23 cellular contexts compared by ENCODE assay signal in the genomic region with DNA sequence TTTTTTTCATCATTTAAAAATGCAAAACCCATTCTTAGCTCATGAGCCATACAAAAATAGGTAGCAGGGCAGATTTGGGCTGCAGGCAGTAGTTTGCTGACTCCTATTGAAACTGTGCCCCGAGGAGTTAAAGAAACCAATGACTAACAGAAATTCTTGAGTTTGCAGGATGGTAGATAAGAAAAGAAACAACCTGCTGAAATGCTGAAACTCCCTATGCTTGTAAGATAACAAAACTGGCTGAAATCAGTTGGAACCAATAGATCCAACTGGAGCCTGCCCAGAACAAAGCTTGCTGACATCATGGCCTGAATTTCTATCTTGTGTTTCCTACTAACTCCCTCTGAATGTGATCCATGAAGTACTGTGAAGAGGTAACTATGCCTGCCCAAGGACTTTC.
DNase-seq lines count a peak whose midpoint lies in the region; ATAC-seq, FAIRE-seq and TF ChIP-seq lines count a peak whose summit lies in the region.
"Had no signal": no experiment of that assay in that cellular context is flagged by ENCODE, and none has a peak within 500 bp of the region (broad histone marks: within the 10 kb centered on the region; RNA-seq: fewer than 3 reads in every experiment).

No MANE protein-coding gene starts in this region.

- H3K4me1 ChIP-seq in astrocyte (ENCODE audit: insufficient read depth, low read length) (no peaks in the 10 kb centered on the region), hepatocyte (ENCODE audit: insufficient read depth) (no peaks in the 10 kb centered on the region), gastroesophageal sphincter (no peaks in the 10 kb centered on the region)
- H3K4me1 ChIP-seq: HAP-1, left ventricle myocardium inferior, psoas muscle had no signal

- DNase-seq in left cardiac atrium (no peak), cardiac septum (ENCODE audit: low spot score) (no peak), astrocyte (ENCODE audit: low read depth) (peak; percentile 63), hepatocyte (ENCODE audit: low spot score) (no peak), NAMALWA (ENCODE audit: low spot score) (no peak), C1 segment of cervical spinal cord (lab: John Stamatoyannopoulos, UW) (no peak)
- DNase-seq: activated CD4-positive, alpha-beta memory T cell treated with anti-CD3 and anti-CD28 coated beads for 36 hours; activated T-cell treated with anti-CD3 and anti-CD28 coated beads, Interleukin-2, amount 50 U/mL, for 72 hours; GDM1; IMR-90; left ventricle myocardium inferior; NCI-H1092; NCI-H1694; NCI-H446; NCI-H82; psoas muscle; stimulated activated CD4-positive, alpha-beta T cell treated with anti-CD3 and anti-CD28 coated beads, Interleukin-4, amount 100 ng/mL, for 24 hours; T-cell had no signal

- no peak overlapping the region for H3K9ac ChIP-seq in astrocyte (ENCODE audit: low read length)

- H3K9me2 ChIP-seq in hepatocyte (replicated peaks; ENCODE audit: insufficient read depth): no peaks in the 10 kb centered on the region

- intact Hi-C loops in left cardiac atrium (cut with DNase I): no loop called here
- intact Hi-C loops in cardiac septum (cut with DNase I): no loop called here

- H3K9me3 ChIP-seq in astrocyte (ENCODE audit: insufficient read depth, low read depth, low read length) (no peaks in the 10 kb centered on the region), hepatocyte (ENCODE audit: low read depth) (no peaks in the 10 kb centered on the region), gastroesophageal sphincter (no peaks in the 10 kb centered on the region)
- H3K9me3 ChIP-seq: HAP-1, left ventricle myocardium inferior, psoas muscle had no signal

- H3K27me3 ChIP-seq in astrocyte (ENCODE audit: insufficient read depth, low read length) (no peaks in the 10 kb centered on the region), hepatocyte (no peaks in the 10 kb centered on the region), gastroesophageal sphincter (no peaks in the 10 kb centered on the region)

- H3K4me3 ChIP-seq in astrocyte (ENCODE audit: insufficient read depth, low read depth, low read length): no peak overlapping the region
- H3K4me3 ChIP-seq in hepatocyte: no peak overlapping the region
- no peak overlapping the region for H3K4me3 ChIP-seq in gastroesophageal sphincter
- H3K4me3 ChIP-seq: HAP-1, left ventricle myocardium inferior, psoas muscle had no signal

- H3K4me2 ChIP-seq in astrocyte (ENCODE audit: low read length) (no peak overlapping the region), hepatocyte (no peak overlapping the region)

- no peak for TF ChIP-seq CTCF in astrocyte (IDR thresholded peaks at IDR 0.05; ENCODE audit: insufficient read depth, low read depth, low read length)
- TF ChIP-seq CTCF in hepatocyte (IDR thresholded peaks at IDR 0.05; ENCODE audit: poor library complexity): no peak
- TF ChIP-seq CTCF in gastroesophageal sphincter (IDR thresholded peaks at IDR 0.05): no peak

- WGBS in hepatocyte (ENCODE audit: low lambda C conversion rate, missing lambda C conversion rate): 36% methylated on average over 1 of the region's 1 CpG
- WGBS in gastroesophageal sphincter (ENCODE audit: low coverage in 1 of 2), 2 donors: 40 to 64% methylated on average over 1 of the region's 1 CpG

- H4K20me1 ChIP-seq in astrocyte (ENCODE audit: insufficient read depth, low read length): no peaks in the 10 kb centered on the region
- no peaks in the 10 kb centered on the region for H4K20me1 ChIP-seq in hepatocyte (ENCODE audit: insufficient read depth, poor library complexity, severe bottlenecking)

- H3K4me3 Mint-ChIP-seq in astrocyte (ENCODE audit: unreplicated experiment): no peak overlapping the region
- H3K4me3 Mint-ChIP-seq: activated CD4-positive, alpha-beta memory T cell treated with anti-CD3 and anti-CD28 coated beads for 36 hours; activated T-cell treated with anti-CD3 and anti-CD28 coated beads, Interleukin-2, amount 50 U/mL, for 72 hours; CD14-positive monocyte; T-cell; type B pancreatic cell had no signal

- ATAC-seq in left cardiac atrium (peak; percentile 41 to 86), gastroesophageal sphincter (no peak), HG03432 (IDR thresholded peaks at IDR 0.05; ENCODE audit: unreplicated experiment) (no peak)
- ATAC-seq: activated T-cell treated with anti-CD3 and anti-CD28 coated beads, Interleukin-2, amount 50 U/mL, for 72 hours; psoas muscle; T-cell had no signal

- TF ChIP-seq POLR2A in gastroesophageal sphincter (IDR thresholded peaks at IDR 0.05): no peak

- no peak for TF ChIP-seq EP300 in gastroesophageal sphincter (IDR thresholded peaks at IDR 0.05)

- FAIRE-seq in astrocyte (lab: Jason Lieb, UNC): no peak

- no peak overlapping the region for H3K27ac Mint-ChIP-seq in astrocyte (ENCODE audit: unreplicated experiment)
- H3K27ac Mint-ChIP-seq: activated CD4-positive, alpha-beta memory T cell treated with anti-CD3 and anti-CD28 coated beads for 36 hours; activated T-cell treated with anti-CD3 and anti-CD28 coated beads, Interleukin-2, amount 50 U/mL, for 72 hours; CD14-positive monocyte; T-cell; type B pancreatic cell had no signal

- H3K79me2 ChIP-seq in astrocyte (ENCODE audit: insufficient read depth, low read length): no peaks in the 10 kb centered on the region
- no peaks in the 10 kb centered on the region for H3K79me2 ChIP-seq in hepatocyte

- no peaks in the 10 kb centered on the region for H3K36me3 ChIP-seq in astrocyte (ENCODE audit: insufficient read depth, low read length)
- H3K36me3 ChIP-seq in hepatocyte (replicated peaks; ENCODE audit: insufficient read depth, low read depth): no peaks in the 10 kb centered on the region
- H3K36me3 ChIP-seq in gastroesophageal sphincter: no peaks in the 10 kb centered on the region
- H3K36me3 ChIP-seq: HAP-1, left ventricle myocardium inferior had no signal

- H3K27me3 Mint-ChIP-seq in astrocyte (ENCODE audit: low read depth, unreplicated experiment): no peaks in the 10 kb centered on the region
- H3K27me3 Mint-ChIP-seq: activated CD4-positive, alpha-beta memory T cell treated with anti-CD3 and anti-CD28 coated beads for 36 hours; type B pancreatic cell had no signal

- no peaks in the 10 kb centered on the region for H3K9me3 Mint-ChIP-seq in astrocyte (ENCODE audit: unreplicated experiment)
- H3K9me3 Mint-ChIP-seq: activated CD4-positive, alpha-beta memory T cell treated with anti-CD3 and anti-CD28 coated beads for 36 hours; activated T-cell treated with anti-CD3 and anti-CD28 coated beads, Interleukin-2, amount 50 U/mL, for 72 hours; type B pancreatic cell had no signal

- H3K4me1 Mint-ChIP-seq in astrocyte (ENCODE audit: low read depth, unreplicated experiment): peaks cover 2% of the 10 kb centered on the region
- H3K4me1 Mint-ChIP-seq: CD14-positive monocyte, T-cell had no signal

- H3K27ac ChIP-seq in astrocyte (ENCODE audit: low read depth, low read length) (no peak overlapping the region), hepatocyte (peak overlapping the region; percentile 54), gastroesophageal sphincter (no peak overlapping the region)
- H3K27ac ChIP-seq: left ventricle myocardium inferior, psoas muscle had no signal

- H2AFZ ChIP-seq in astrocyte (ENCODE audit: low read depth, low read length): no peak overlapping the region
- H2AFZ ChIP-seq in hepatocyte: no peak overlapping the region

- H3K36me3 Mint-ChIP-seq in astrocyte (ENCODE audit: low read depth, unreplicated experiment): no peaks in the 10 kb centered on the region
- H3K36me3 Mint-ChIP-seq: activated CD4-positive, alpha-beta memory T cell treated with anti-CD3 and anti-CD28 coated beads for 36 hours; CD14-positive monocyte; T-cell; type B pancreatic cell had no signal

Comparison
In these comparisons a context has a peak if more than half of its experiments do, and no peak if none do; other contexts are left out.
1. ATAC-seq: peak in left cardiac atrium (2 of 2); none in gastroesophageal sphincter (single experiment) and HG03432 (single experiment).